ENCODE assay signal across 12 cellular contexts in genomic region chr2:69138247-69138754, GRCh38.
DNase-seq lines count a peak whose midpoint lies in the region; ATAC-seq and TF ChIP-seq lines count a peak whose summit lies in the region.
"Had no signal": no experiment of that assay in that cellular context is flagged by ENCODE, and none has a peak within 500 bp of the region (broad histone marks: within the 10 kb centered on the region; RNA-seq: fewer than 3 reads in every experiment).

No MANE protein-coding gene starts in this region.

- CTCF ChIA-PET in HCT116 (lab: Charles Lee) = no interaction called here

- no peaks in the 10 kb centered on the region for H3K79me2 ChIP-seq in HCT116 (ENCODE audit: insufficient read depth, low read length)

- H3K36me3 ChIP-seq in HCT116 (ENCODE audit: control insufficient read depth in 1 of 2, insufficient read depth in 2 of 2, low read length in 2 of 2) (no peaks in the 10 kb centered on the region), adipocyte (ENCODE audit: control insufficient read depth, insufficient read depth, low read length, severe bottlenecking) (no peaks in the 10 kb centered on the region), suprapubic skin (no peaks in the 10 kb centered on the region), H7 (replicated peaks; ENCODE audit: control insufficient read depth, insufficient read depth, low read length) (no peaks in the 10 kb centered on the region)

- peak overlapping the region in 1 of 2 experiments; percentile 44; a peak in 2 of 4 replicates for H3K4me3 ChIP-seq in HCT116 (replicated peaks in 1 of 2; ENCODE audit: low read depth in 1 of 2, low read length in 2 of 2)
- peak overlapping the region; percentile 16 for H3K4me3 ChIP-seq in adipocyte (ENCODE audit: low read length)
- H3K4me3 ChIP-seq in suprapubic skin = no peak overlapping the region
- H3K4me3 ChIP-seq in H7 (ENCODE audit: insufficient read depth, low read depth, low read length) = no peak overlapping the region

- TF ChIP-seq POLR2A in HCT116 (IDR thresholded peaks at IDR 0.05; ENCODE audit: borderline replicate concordance, extremely low read depth, insufficient read depth, insufficient read length) (no peak), suprapubic skin (IDR thresholded peaks at IDR 0.05) (no peak)

- ATAC-seq in HCT116 = peak; percentile 73
- ATAC-seq: stimulated activated naive CD8-positive, alpha-beta T cell treated with anti-CD3 and anti-CD28 coated beads, Interleukin-15, amount 100 ng/mL, for 72 hours had no signal

- TF ChIP-seq EP300 in suprapubic skin (IDR thresholded peaks at IDR 0.05) = no peak

- POLR2A ChIA-PET in HCT116 (lab: Charles Lee) = no interaction called here

- peak overlapping the region; percentile 72 for H3K4me2 ChIP-seq in HCT116 (ENCODE audit: low read length)

- H2AFZ ChIP-seq in HCT116 (ENCODE audit: low read depth, low read length, poor library complexity, severe bottlenecking) = peak overlapping the region; percentile 10

- RAD21 ChIA-PET in HCT116 (lab: Charles Lee; ENCODE audit: low non-redundant PET in 1 of 2, low total read pairs in 2 of 2, uncharacterized antibody in 2 of 2, unreplicated experiment in 2 of 2) = no interaction called here

- peak; percentile 15 for DNase-seq in HCT116 (ENCODE audit: low read depth, low spot score)
- peak; percentile 75 for DNase-seq in adipocyte (ENCODE audit: low read depth)
- peak; percentile 34 for DNase-seq in fibroblast of the conjunctiva (ENCODE audit: low read depth)
- no peak for DNase-seq in suprapubic skin (ENCODE audit: low spot score in 2 of 2)
- no peak for DNase-seq in NCI-H82 (lab: John Stamatoyannopoulos, UW)
- no peak for DNase-seq in H7
- DNase-seq in stimulated activated naive CD4-positive, alpha-beta T cell (lab: John Stamatoyannopoulos, UW) = no peak
- DNase-seq in G401 (ENCODE audit: low spot score) = no peak
- DNase-seq: activated B cell treated with CpG ODN at 0.5 μM for 24 hours; activated gamma-delta T cell treated with Interleukin-2 at 50 U/mL for 16 hours; Kasumi-1; stimulated activated naive CD8-positive, alpha-beta T cell treated with anti-CD3 and anti-CD28 coated beads, Interleukin-15, amount 100 ng/mL, for 72 hours had no signal

- BruUV-seq in HCT116 (replicated peaks; lab: Mats Ljungman, UMichigan) = no TSS peak

- H3K9ac ChIP-seq in HCT116 (ENCODE audit: low read length) = peak overlapping the region; percentile 24; the same call in 1 of the 2 replicates
- H3K9ac ChIP-seq in adipocyte (ENCODE audit: low read length) = peak overlapping the region; percentile 1

- intact Hi-C loops in HCT116 (cut with micrococcal nuclease) = no loop called here

- H4K20me1 ChIP-seq in HCT116 (ENCODE audit: insufficient read depth) = no peaks in the 10 kb centered on the region

- in situ Hi-C loops in G401 (cut with HindIII; ENCODE audit: low sequenced_read_pairs) = no loop called here

- H3K4me1 ChIP-seq in HCT116 (ENCODE audit: control insufficient read depth in 1 of 2, insufficient read depth in 2 of 2, low read length in 2 of 2) (peaks cover 22 to 32% of the 10 kb centered on the region in 2 experiments), adipocyte (ENCODE audit: control insufficient read depth, insufficient read depth, low read length) (peaks cover 39% of the 10 kb centered on the region), suprapubic skin (peaks cover 36% of the 10 kb centered on the region)

- no peak for TF ChIP-seq RAD21 in HCT116 (IDR thresholded peaks at IDR 0.05; ENCODE audit: low read depth)

- no peaks in the 10 kb centered on the region for H3K9me2 ChIP-seq in HCT116 (ENCODE audit: insufficient read depth)

- H3K27ac ChIP-seq in HCT116 (ENCODE audit: low read depth, low read length) = peak overlapping the region; percentile 55; the same call in 1 of the 2 replicates
- peak overlapping the region; percentile 61 for H3K27ac ChIP-seq in suprapubic skin

- TF ChIP-seq CTCF in HCT116 (IDR thresholded peaks at IDR 0.05 in 2 of 3, conservative IDR thresholded peaks at IDR 0.05 in 1 of 3; ENCODE audit: borderline replicate concordance in 1 of 3, insufficient read depth in 1 of 3, low read depth in 2 of 3, low read length in 2 of 3) = no peak
- no peak for TF ChIP-seq CTCF in suprapubic skin (IDR thresholded peaks at IDR 0.05)

- H3K27me3 ChIP-seq in HCT116 (ENCODE audit: insufficient read depth, low read length) (no peaks in the 10 kb centered on the region), adipocyte (replicated peaks; ENCODE audit: control insufficient read depth, insufficient read depth, low read length) (no peaks in the 10 kb centered on the region), suprapubic skin (no peaks in the 10 kb centered on the region), H7 (ENCODE audit: control insufficient read depth, insufficient read depth, low read length) (no peaks in the 10 kb centered on the region)

- WGBS in suprapubic skin = 35% methylated on average over 5 of the region's 5 CpGs

- H3K9me3 ChIP-seq in HCT116 (ENCODE audit: control insufficient read depth in 1 of 2, insufficient read depth in 1 of 2, low read depth in 1 of 2, low read length in 2 of 2) = no peaks in the 10 kb centered on the region
- no peaks in the 10 kb centered on the region for H3K9me3 ChIP-seq in adipocyte (ENCODE audit: control insufficient read depth, low read length)
- H3K9me3 ChIP-seq in suprapubic skin = no peaks in the 10 kb centered on the region

TF ChIP-seq in HCT116, 20 proteins besides CTCF, POLR2A, EP300 and RAD21:
- TF ChIP-seq FOSL1 (IDR thresholded peaks at IDR 0.05; ENCODE audit: low read depth) (peak; percentile 26; the same call in 1 of the 2 replicates), MAX (IDR thresholded peaks at IDR 0.05) (no peak), EGR1 (IDR thresholded peaks at IDR 0.05; ENCODE audit: low read depth) (no peak), SP1 (IDR thresholded peaks at IDR 0.05; ENCODE audit: low read depth) (0 out of 2 replicates have a peak, but pooled peaks have one; percentile 34), EZH2phosphoT487 (IDR thresholded peaks at IDR 0.05; ENCODE audit: borderline replicate concordance) (no peak), ZFX (IDR thresholded peaks at IDR 0.05) (no peak)

Comparison
In these comparisons a context has a peak if more than half of its experiments do, and no peak if none do; other contexts are left out.
1. DNase-seq: peak in HCT116 (single experiment), adipocyte (single experiment) and fibroblast of the conjunctiva (single experiment); none in suprapubic skin (0 of 2), NCI-H82 (single experiment), H7 (single experiment), stimulated activated naive CD4-positive, alpha-beta T cell (0 of 6) and G401 (single experiment).